ENCODE assay signal across 36 cellular contexts in the genomic region with DNA sequence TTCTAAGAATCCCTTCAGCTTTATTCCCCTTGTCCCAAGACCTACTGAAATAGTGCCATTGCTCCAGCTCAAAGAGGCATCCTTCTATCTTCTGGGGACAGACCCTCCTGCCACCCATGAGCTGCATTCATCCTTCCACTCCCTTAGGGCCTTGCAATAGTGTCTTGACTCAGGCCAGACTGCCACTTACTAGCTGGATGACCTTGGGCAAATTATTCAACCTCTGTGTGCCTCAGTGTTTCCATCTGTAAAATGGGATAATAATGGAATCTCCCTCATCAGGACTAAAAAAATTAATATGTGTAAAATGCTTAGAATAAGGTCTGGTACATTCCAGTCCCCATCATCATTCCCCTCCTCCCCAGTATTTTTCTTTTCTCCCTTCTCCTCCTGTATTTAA. TPM values are rescaled to one million over a fixed set of nuclear protein-coding genes. Genes with fewer than 3 reads are reported as not detected.
"Had no signal": no experiment of that assay in that cellular context is flagged by ENCODE, and none has a peak within 500 bp of the region (broad histone marks: within the 10 kb centered on the region; RNA-seq: fewer than 3 reads in every experiment).

No MANE protein-coding gene starts in this region.

- H3K27ac Mint-ChIP-seq: activated B cell treated with CpG ODN at 0.5 μM for 24 hours; activated CD4-positive, alpha-beta memory T cell treated with anti-CD3 and anti-CD28 coated beads, Interleukin-2, amount 10 ng/mL, durations not matched to agents 7 days and 5 days; activated CD4-positive, alpha-beta T cell treated with anti-CD3 and anti-CD28 coated beads, Interleukin-2, amount 10 ng/mL, durations not matched to agents 24 days and 14 days; activated naive CD8-positive, alpha-beta T cell treated with anti-CD3 and anti-CD28 coated beads for 36 hours; activated naive CD8-positive, alpha-beta T cell treated with anti-CD3 and anti-CD28 coated beads, Interleukin-2, amount 50 U/mL, for 24 hours; activated T-cell treated with anti-CD3 and anti-CD28 coated beads, Interleukin-2, amount 50 U/mL, for 24 hours; T-helper 17 cell; T-helper 2 cell treated with Interferon-gamma antibody and Interleukin-4, amounts not matched to agents 5 μg/mL and 100 μg/mL, for 36 hours had no signal

- FAIRE-seq: colon, endometrium, endothelial cell of umbilical vein had no signal

- H3K36me3 ChIP-seq: adrenal gland, WERI-Rb-1 had no signal

- H3K9me3 Mint-ChIP-seq: activated B cell treated with CpG ODN at 0.5 μM for 24 hours; activated CD4-positive, alpha-beta memory T cell treated with anti-CD3 and anti-CD28 coated beads, Interleukin-2, amount 10 ng/mL, durations not matched to agents 7 days and 5 days; activated CD4-positive, alpha-beta T cell treated with anti-CD3 and anti-CD28 coated beads, Interleukin-2, amount 10 ng/mL, durations not matched to agents 24 days and 14 days; activated naive CD8-positive, alpha-beta T cell treated with anti-CD3 and anti-CD28 coated beads for 36 hours; activated naive CD8-positive, alpha-beta T cell treated with anti-CD3 and anti-CD28 coated beads, Interleukin-2, amount 50 U/mL, for 24 hours; activated T-cell treated with anti-CD3 and anti-CD28 coated beads, Interleukin-2, amount 50 U/mL, for 24 hours; activated T-cell treated with anti-CD3 and anti-CD28 coated beads, Interleukin-2, amount 50 U/mL, for 72 hours; T-helper 2 cell treated with Interferon-gamma antibody and Interleukin-4, amounts not matched to agents 5 μg/mL and 100 μg/mL, for 36 hours had no signal

- H3K4me3 Mint-ChIP-seq: activated B cell treated with CpG ODN at 0.5 μM for 24 hours; activated CD4-positive, alpha-beta memory T cell treated with anti-CD3 and anti-CD28 coated beads, Interleukin-2, amount 10 ng/mL, durations not matched to agents 7 days and 5 days; activated CD4-positive, alpha-beta T cell treated with anti-CD3 and anti-CD28 coated beads, Interleukin-2, amount 10 ng/mL, durations not matched to agents 24 days and 14 days; activated naive CD8-positive, alpha-beta T cell treated with anti-CD3 and anti-CD28 coated beads for 36 hours; activated naive CD8-positive, alpha-beta T cell treated with anti-CD3 and anti-CD28 coated beads, Interleukin-2, amount 50 U/mL, for 24 hours; activated T-cell treated with anti-CD3 and anti-CD28 coated beads, Interleukin-2, amount 50 U/mL, for 24 hours; activated T-cell treated with anti-CD3 and anti-CD28 coated beads, Interleukin-2, amount 50 U/mL, for 72 hours; T-helper 17 cell; T-helper 2 cell treated with Interferon-gamma antibody and Interleukin-4, amounts not matched to agents 5 μg/mL and 100 μg/mL, for 36 hours had no signal

- H3K27me3 Mint-ChIP-seq: activated B cell treated with CpG ODN at 0.5 μM for 24 hours; activated CD4-positive, alpha-beta memory T cell treated with anti-CD3 and anti-CD28 coated beads, Interleukin-2, amount 10 ng/mL, durations not matched to agents 7 days and 5 days; activated CD4-positive, alpha-beta T cell treated with anti-CD3 and anti-CD28 coated beads, Interleukin-2, amount 10 ng/mL, durations not matched to agents 24 days and 14 days; activated naive CD8-positive, alpha-beta T cell treated with anti-CD3 and anti-CD28 coated beads for 36 hours; activated naive CD8-positive, alpha-beta T cell treated with anti-CD3 and anti-CD28 coated beads, Interleukin-2, amount 50 U/mL, for 24 hours; activated T-cell treated with anti-CD3 and anti-CD28 coated beads, Interleukin-2, amount 50 U/mL, for 24 hours; T-helper 17 cell had no signal

- H3K27ac ChIP-seq: adrenal gland, body of pancreas, epithelial cell of prostate, esophagus squamous epithelium, gastroesophageal sphincter, WERI-Rb-1 had no signal

- H3K27me3 ChIP-seq: adrenal gland, body of pancreas, esophagus squamous epithelium, gastroesophageal sphincter had no signal

- H3K4me3 ChIP-seq: adrenal gland, body of pancreas, esophagus squamous epithelium, gastroesophageal sphincter had no signal

- H3K4me1 Mint-ChIP-seq: activated CD4-positive, alpha-beta memory T cell treated with anti-CD3 and anti-CD28 coated beads, Interleukin-2, amount 10 ng/mL, durations not matched to agents 7 days and 5 days had no signal

- H3K9me3 ChIP-seq: adrenal gland, body of pancreas, esophagus squamous epithelium, gastroesophageal sphincter had no signal

- DNase-seq: activated B cell treated with CpG ODN at 0.5 μM for 24 hours; activated CD4-positive, alpha-beta memory T cell treated with anti-CD3 and anti-CD28 coated beads, Interleukin-2, amount 10 ng/mL, durations not matched to agents 7 days and 5 days; activated CD4-positive, alpha-beta T cell treated with anti-CD3 and anti-CD28 coated beads, Interleukin-2, amount 10 ng/mL, durations not matched to agents 24 days and 14 days; activated CD4-positive, alpha-beta T cell treated with anti-CD3 and anti-CD28 coated beads, Interleukin-2, amount 50 U/mL, for 4 hours; activated CD8-positive, alpha-beta memory T cell treated with anti-CD3 and anti-CD28 coated beads, Interleukin-2, amount 50 U/mL, for 48 hours; activated gamma-delta T cell; activated naive CD4-positive, alpha-beta T cell; activated naive CD4-positive, alpha-beta T cell treated with anti-CD3 and anti-CD28 coated beads, Interleukin-2, amount 50 U/mL, for 16 hours; activated naive CD8-positive, alpha-beta T cell treated with anti-CD3 and anti-CD28 coated beads for 36 hours; activated naive CD8-positive, alpha-beta T cell treated with anti-CD3 and anti-CD28 coated beads, Interleukin-2, amount 50 U/mL, for 24 hours; activated T-cell treated with anti-CD3 and anti-CD28 coated beads for 4 hours; activated T-cell treated with anti-CD3 and anti-CD28 coated beads, Interleukin-2, amount 50 U/mL, for 24 hours; activated T-cell treated with anti-CD3 and anti-CD28 coated beads, Interleukin-2, amount 50 U/mL, for 72 hours; adrenal gland; amygdala; aorta; body of pancreas; caudate nucleus; cortex of kidney; effector CD8-positive, alpha-beta T cell; esophagus squamous epithelium; foreskin melanocyte; head of caudate nucleus; T-helper 1 cell; T-helper 17 cell; T1000; WERI-Rb-1 had no signal

RNA-seq across cellular contexts. Expression of gene OXER1, which starts 5.6 kb away (rescaled TPM):
- total RNA-seq: activated CD4-positive, alpha-beta memory T cell treated with anti-CD3 and anti-CD28 coated beads, Interleukin-2, amount 10 ng/mL, durations not matched to agents 7 days and 5 days; dermis microvascular lymphatic vessel endothelial cell; glomerular endothelial cell had no signal
- polyA plus RNA-seq: fibroblast of lung had no signal

RNA-seq across cellular contexts. Expression of gene HAAO, which starts 34.0 kb away (rescaled TPM):
- total RNA-seq: dermis microvascular lymphatic vessel endothelial cell, glomerular endothelial cell had no signal
